In the genomic region with DNA sequence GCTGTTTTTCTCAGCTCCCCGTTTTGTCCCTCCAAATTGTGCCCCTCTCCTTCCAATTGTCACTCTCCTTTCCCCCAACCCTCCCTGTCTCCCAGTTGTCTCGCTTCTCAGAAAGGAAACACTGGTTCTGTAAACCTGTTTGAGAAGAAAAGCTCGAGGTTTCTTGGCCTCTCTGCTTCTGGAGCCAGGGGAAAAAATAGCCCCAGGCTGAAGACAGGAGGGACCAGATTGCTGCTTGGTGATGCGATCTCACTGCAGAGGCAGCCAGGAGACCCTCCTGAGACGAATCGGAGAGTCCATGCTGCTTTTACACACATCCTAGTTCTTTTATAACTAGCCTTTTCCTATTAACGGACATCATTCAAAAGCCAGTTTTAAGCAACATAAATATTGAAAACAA, we compare ENCODE assay signal across 31 cellular contexts. TPM values are rescaled to one million over a fixed set of nuclear protein-coding genes. Genes with fewer than 3 reads are reported as not detected.
A peak's percentile ranks its signal among the peaks of the same experiment; 100 is the strongest.
DNase-seq lines count a peak whose midpoint lies in the region; ATAC-seq, FAIRE-seq and TF ChIP-seq lines count a peak whose summit lies in the region.
"Had no signal": no experiment of that assay in that cellular context is flagged by ENCODE, and none has a peak within 500 bp of the region (broad histone marks: within the 10 kb centered on the region; RNA-seq: fewer than 3 reads in every experiment).

No MANE protein-coding gene starts in this region.

- no peak overlapping the region for H3K14ac ChIP-seq in H1 (ENCODE audit: insufficient read length)

- no peak for ATAC-seq in GM23338
- ATAC-seq: K562 had no signal

- H3K9me3 ChIP-seq in H1 (ENCODE audit: insufficient read depth in 2 of 2, low read depth in 1 of 2, low read length in 1 of 2): no peaks in the 10 kb centered on the region
- H3K9me3 ChIP-seq in breast epithelium: no peaks in the 10 kb centered on the region
- H3K9me3 ChIP-seq: BLaER1, SJSA1 had no signal

- TF ChIP-seq CTCF in GM23338 (conservative IDR thresholded peaks at IDR 0.05; ENCODE audit: low read depth in 2 of 2) (no peak), H1 (IDR thresholded peaks at IDR 0.05; ENCODE audit: control extremely low read depth in 1 of 3, insufficient read depth in 1 of 3, low read depth in 1 of 3, low read length in 3 of 3) (no peak), breast epithelium (IDR thresholded peaks at IDR 0.05) (no peak)

- H3K79me1 ChIP-seq in H1 (ENCODE audit: low read depth, low read length): no peaks in the 10 kb centered on the region
- no peaks in the 10 kb centered on the region for H3K79me1 ChIP-seq in mesendoderm (ENCODE audit: low read length)

- H3K27ac ChIP-seq in GM23338 (ENCODE audit: low read depth) (no peak overlapping the region), H1 (ENCODE audit: low read depth, low read length) (no peak overlapping the region), mesendoderm (ENCODE audit: low read depth, low read length) (no peak overlapping the region), breast epithelium (no peak overlapping the region)
- H3K27ac ChIP-seq: BLaER1, SJSA1 had no signal

- intact Hi-C loops in activated T-helper 1 cell treated with anti-CD3 and anti-CD28 coated beads, Interleukin-12 subunit alpha, Interleukin-12 subunit beta, Interleukin-2, Interleukin-4 antibody, amounts not matched to agents 30 ng/mL and 10 ng/mL and 1 ng/mL, durations not matched to agents 14 hours and 24 hours and 36 hours (cut with micrococcal nuclease): no loop called here
- intact Hi-C loops in breast epithelium (cut with DNase I; ENCODE audit: low total_unique reads): no loop called here

- H3K9ac ChIP-seq in H1 (replicated peaks in 1 of 4; ENCODE audit: extremely low read depth in 1 of 4, low read depth in 3 of 4, low read length in 3 of 4): no peak overlapping the region
- H3K9ac ChIP-seq in mesendoderm (ENCODE audit: low read length): no peak overlapping the region
- H3K9ac ChIP-seq: BLaER1 had no signal

- H3K23me2 ChIP-seq in H1 (ENCODE audit: low read depth, low read length): no peaks in the 10 kb centered on the region

- DNase-seq in GM23338 (ENCODE audit: low spot score) (no peak), H1 (ENCODE audit: low read depth in 1 of 2, low spot score in 2 of 2) (no peak), mesendoderm (peak; percentile 78), breast epithelium (ENCODE audit: low spot score in 2 of 2) (no peak), pons (ENCODE audit: low spot score) (no peak), HCEC 1CT (no peak)
- DNase-seq in activated T-helper 1 cell treated with anti-CD3 and anti-CD28 coated beads, Interleukin-12 subunit alpha, Interleukin-12 subunit beta, Interleukin-2, Interleukin-4 antibody, amounts not matched to agents 30 ng/mL and 10 ng/mL and 1 ng/mL, durations not matched to agents 14 hours and 24 hours and 36 hours (ENCODE audit: low spot score): no peak
- DNase-seq: CD4-positive, alpha-beta T cell; COR-L47; EL; GF-D8; HFFc6; Kasumi-1; MV-4-11; NCI-H1105; NCI-H1436 treated with DMSO at 0.1 percent for 48 hours; NCI-H187 treated with DMSO at 0.1 percent for 48 hours; NCI-H2171 treated with DMSO at 0.1 percent for 48 hours; NCI-H345; NCI-H524; NCI-H748 treated with DMSO at 0.1 percent for 48 hours; Right ventricle myocardium superior; RPMI8226 had no signal

- H3K27ac Mint-ChIP-seq in GM23338: no peak overlapping the region
- no peak overlapping the region for H3K27ac Mint-ChIP-seq in activated T-helper 1 cell treated with anti-CD3 and anti-CD28 coated beads, Interleukin-12 subunit alpha, Interleukin-12 subunit beta, Interleukin-2, Interleukin-4 antibody, amounts not matched to agents 30 ng/mL and 10 ng/mL and 1 ng/mL, durations not matched to agents 14 hours and 24 hours and 36 hours
- H3K27ac Mint-ChIP-seq: CD4-positive, alpha-beta T cell; HFFc6 had no signal

- no peaks in the 10 kb centered on the region for H3K9me2 ChIP-seq in GM23338 (ENCODE audit: insufficient read depth)

- H3K4ac ChIP-seq in H1 (replicated peaks; ENCODE audit: insufficient read length, low read depth, low read length) (no peak overlapping the region), mesendoderm (ENCODE audit: low read depth, low read length) (no peak overlapping the region)

- no peaks in the 10 kb centered on the region for H4K20me1 ChIP-seq in GM23338 (replicated peaks; ENCODE audit: insufficient read depth)
- H4K20me1 ChIP-seq in H1 (replicated peaks in 1 of 2; ENCODE audit: control insufficient read depth in 1 of 2, insufficient read depth in 2 of 2, low read length in 2 of 2): no peaks in the 10 kb centered on the region
- H4K20me1 ChIP-seq: BLaER1 had no signal

- no peak overlapping the region for H3K4me3 ChIP-seq in GM23338
- H3K4me3 ChIP-seq in H1 (ENCODE audit: extremely low read depth in 1 of 4, insufficient read depth in 2 of 4, low read depth in 3 of 4, low read length in 4 of 4): no peak overlapping the region
- H3K4me3 ChIP-seq in mesendoderm (ENCODE audit: low read length): no peak overlapping the region
- no peak overlapping the region for H3K4me3 ChIP-seq in breast epithelium
- H3K4me3 ChIP-seq: BLaER1, K562, SJSA1 had no signal

- H2BK15ac ChIP-seq in H1 (ENCODE audit: low read length) (no peak overlapping the region), mesendoderm (replicated peaks; ENCODE audit: low read depth) (no peak overlapping the region)

- no peak for FAIRE-seq in H1 (lab: Jason Lieb, UNC)
- FAIRE-seq: A204.1, GM12891, H54, K562 had no signal

- H3K4me2 ChIP-seq in GM23338 (no peak overlapping the region), H1 (ENCODE audit: insufficient read depth in 1 of 2, low read depth in 2 of 2, low read length in 2 of 2) (no peak overlapping the region), mesendoderm (ENCODE audit: low read length) (no peak overlapping the region)
- H3K4me2 ChIP-seq: BLaER1 had no signal

- no peak overlapping the region for H2BK12ac ChIP-seq in H1 (ENCODE audit: low read depth, low read length)

- TF ChIP-seq RAD21 in H1 (IDR thresholded peaks at IDR 0.05 in 1 of 2, conservative IDR thresholded peaks at IDR 0.05 in 1 of 2; ENCODE audit: low read depth in 2 of 2, low read length in 2 of 2): no peak

- H3K4me3 Mint-ChIP-seq in GM23338: no peak overlapping the region
- H3K4me3 Mint-ChIP-seq in activated T-helper 1 cell treated with anti-CD3 and anti-CD28 coated beads, Interleukin-12 subunit alpha, Interleukin-12 subunit beta, Interleukin-2, Interleukin-4 antibody, amounts not matched to agents 30 ng/mL and 10 ng/mL and 1 ng/mL, durations not matched to agents 14 hours and 24 hours and 36 hours: no peak overlapping the region
- H3K4me3 Mint-ChIP-seq: CD4-positive, alpha-beta T cell; HFFc6 had no signal

- H3K23ac ChIP-seq in H1 (ENCODE audit: insufficient read length) (no peak overlapping the region), mesendoderm (ENCODE audit: low read length) (no peak overlapping the region)

- no peak overlapping the region; the same call in 1 of the 2 replicates for H2BK5ac ChIP-seq in H1 (ENCODE audit: low read depth, low read length)
- H2BK5ac ChIP-seq in mesendoderm (ENCODE audit: low read length): no peak overlapping the region

- H3K4me1 ChIP-seq in GM23338 (ENCODE audit: insufficient read depth): no peaks in the 10 kb centered on the region
- H3K4me1 ChIP-seq in H1 (replicated peaks in 1 of 4; ENCODE audit: control insufficient read depth in 3 of 4, insufficient read depth in 4 of 4, low read length in 3 of 4): no peaks in the 10 kb centered on the region
- H3K4me1 ChIP-seq in mesendoderm (ENCODE audit: control insufficient read depth, low read depth, low read length): no peaks in the 10 kb centered on the region
- H3K4me1 ChIP-seq in breast epithelium: no peaks in the 10 kb centered on the region
- H3K4me1 ChIP-seq: BLaER1, SJSA1 had no signal

- TF ChIP-seq EP300 in H1 (IDR thresholded peaks at IDR 0.05; ENCODE audit: borderline replicate concordance in 1 of 2, low read depth in 2 of 2, low read length in 2 of 2): no peak

- H3K4me1 Mint-ChIP-seq in GM23338: peaks cover 6% of the 10 kb centered on the region; the same call in 1 of the 3 replicates
- H3K4me1 Mint-ChIP-seq in activated T-helper 1 cell treated with anti-CD3 and anti-CD28 coated beads, Interleukin-12 subunit alpha, Interleukin-12 subunit beta, Interleukin-2, Interleukin-4 antibody, amounts not matched to agents 30 ng/mL and 10 ng/mL and 1 ng/mL, durations not matched to agents 14 hours and 24 hours and 36 hours (ENCODE audit: low read depth): no peaks in the 10 kb centered on the region

- H3K9me3 Mint-ChIP-seq in GM23338: peaks cover 15% of the 10 kb centered on the region
- H3K9me3 Mint-ChIP-seq in activated T-helper 1 cell treated with anti-CD3 and anti-CD28 coated beads, Interleukin-12 subunit alpha, Interleukin-12 subunit beta, Interleukin-2, Interleukin-4 antibody, amounts not matched to agents 30 ng/mL and 10 ng/mL and 1 ng/mL, durations not matched to agents 14 hours and 24 hours and 36 hours: peaks cover 17% of the 10 kb centered on the region

- POLR2A ChIA-PET in H1 (lab: Charles Lee; ENCODE audit: partially characterized antibody): interaction anchor here (0.6 kb wide), 1 partner anchor 29 kb away, joined by 3 read pairs; no protein-coding TSS in a partner anchor

- H4K8ac ChIP-seq in H1 (ENCODE audit: extremely low read depth, insufficient read depth, low read length) (no peak overlapping the region), mesendoderm (ENCODE audit: low read depth, low read length) (no peak overlapping the region)

- H3K27me3 ChIP-seq in GM23338 (ENCODE audit: insufficient read depth): no peaks in the 10 kb centered on the region
- H3K27me3 ChIP-seq in H1 (replicated peaks in 1 of 4; ENCODE audit: control insufficient read depth in 3 of 4, extremely low read depth in 1 of 4, insufficient read depth in 3 of 4, low read length in 3 of 4): no peaks in the 10 kb centered on the region
- H3K27me3 ChIP-seq in mesendoderm (ENCODE audit: insufficient read depth, low read length, poor library complexity): no peaks in the 10 kb centered on the region
- H3K27me3 ChIP-seq in breast epithelium: no peaks in the 10 kb centered on the region
- H3K27me3 ChIP-seq: BLaER1, SJSA1 had no signal

- peaks cover 3% of the 10 kb centered on the region; the same call in 2 of the 3 replicates for H3K36me3 Mint-ChIP-seq in GM23338 (ENCODE audit: low read depth)
- no peaks in the 10 kb centered on the region for H3K36me3 Mint-ChIP-seq in activated T-helper 1 cell treated with anti-CD3 and anti-CD28 coated beads, Interleukin-12 subunit alpha, Interleukin-12 subunit beta, Interleukin-2, Interleukin-4 antibody, amounts not matched to agents 30 ng/mL and 10 ng/mL and 1 ng/mL, durations not matched to agents 14 hours and 24 hours and 36 hours (ENCODE audit: low read depth)

- CTCF ChIA-PET in H1 (lab: Charles Lee; ENCODE audit: partially characterized antibody): interaction anchor here (0.6 to 0.7 kb wide), 3 partner anchors 253 to 1794 kb away, joined by 3 to 5 read pairs (median 3); no protein-coding TSS in a partner anchor

- H3K36me3 ChIP-seq in GM23338 (ENCODE audit: insufficient read depth): no peaks in the 10 kb centered on the region
- H3K36me3 ChIP-seq in H1 (ENCODE audit: control insufficient read depth in 2 of 4, insufficient read depth in 4 of 4, low read length in 3 of 4): no peaks in the 10 kb centered on the region
- no peaks in the 10 kb centered on the region for H3K36me3 ChIP-seq in mesendoderm (ENCODE audit: control insufficient read depth, insufficient read depth, low read length)
- no peaks in the 10 kb centered on the region for H3K36me3 ChIP-seq in breast epithelium
- H3K36me3 ChIP-seq: BLaER1, SJSA1 had no signal

- no peak overlapping the region for H2AK5ac ChIP-seq in H1 (ENCODE audit: low read depth, low read length)
- H2AK5ac ChIP-seq in mesendoderm (ENCODE audit: low read length): no peak overlapping the region

- peaks cover 5% of the 10 kb centered on the region for H3K27me3 Mint-ChIP-seq in GM23338 (ENCODE audit: insufficient read depth, low read depth, poor library complexity)
- H3K27me3 Mint-ChIP-seq in activated T-helper 1 cell treated with anti-CD3 and anti-CD28 coated beads, Interleukin-12 subunit alpha, Interleukin-12 subunit beta, Interleukin-2, Interleukin-4 antibody, amounts not matched to agents 30 ng/mL and 10 ng/mL and 1 ng/mL, durations not matched to agents 14 hours and 24 hours and 36 hours (ENCODE audit: insufficient read depth): no peaks in the 10 kb centered on the region
- H3K27me3 Mint-ChIP-seq: CD4-positive, alpha-beta T cell had no signal

- no peaks in the 10 kb centered on the region for H3F3A ChIP-seq in GM23338 (replicated peaks; ENCODE audit: low read depth)

- H4K5ac ChIP-seq in H1 (ENCODE audit: insufficient read length, low read depth, low read length): no peak overlapping the region
- H4K5ac ChIP-seq in mesendoderm (ENCODE audit: low read length): no peak overlapping the region

- H3K79me2 ChIP-seq in GM23338 (replicated peaks; ENCODE audit: insufficient read depth): no peaks in the 10 kb centered on the region
- no peaks in the 10 kb centered on the region for H3K79me2 ChIP-seq in H1 (ENCODE audit: control insufficient read depth in 1 of 2, insufficient read depth in 2 of 2, low read length in 2 of 2)
- no peaks in the 10 kb centered on the region for H3K79me2 ChIP-seq in mesendoderm (ENCODE audit: control insufficient read depth, insufficient read depth, low read length)

- 85% methylated on average over 7 of the region's 7 CpGs; no CpG with 5 or more reads in 1 of the 2 experiments for WGBS in H1 (ENCODE audit: extremely low coverage in 1 of 2, insufficient coverage in 1 of 2, insufficient read length in 1 of 2, insufficient replicate concordance in 2 of 2, low coverage in 1 of 2, low lambda C conversion rate in 2 of 2, missing lambda C conversion rate in 1 of 2), 2 experiments
- WGBS in mesendoderm (ENCODE audit: extremely low coverage, insufficient coverage, low lambda C conversion rate): no CpG with 5 or more reads among the region's 7 CpGs

- TF ChIP-seq POLR2A in H1 (IDR thresholded peaks at IDR 0.05; ENCODE audit: control extremely low read depth in 1 of 2, low read depth in 2 of 2, low read length in 2 of 2) (no peak), breast epithelium (IDR thresholded peaks at IDR 0.05) (no peak)

- no peak overlapping the region for H4K91ac ChIP-seq in H1 (replicated peaks; ENCODE audit: insufficient read length, low read length)

- H3K18ac ChIP-seq in H1 (ENCODE audit: extremely low read depth, low read length): peak overlapping the region; percentile 32; the same call in 1 of the 2 replicates
- H3K18ac ChIP-seq in mesendoderm (ENCODE audit: low read length): no peak overlapping the region

- H3K56ac ChIP-seq in H1 (replicated peaks; ENCODE audit: insufficient read length, low read depth, low read length) (no peak overlapping the region), mesendoderm (ENCODE audit: low read length) (no peak overlapping the region)

- H2AFZ ChIP-seq in GM23338 (peak overlapping the region; percentile 91; the same call in 1 of the 2 replicates), H1 (ENCODE audit: low read length) (peak overlapping the region; percentile 50)

- no peak overlapping the region for H2BK120ac ChIP-seq in H1 (replicated peaks; ENCODE audit: low read depth, low read length)
- no peak overlapping the region for H2BK120ac ChIP-seq in mesendoderm (ENCODE audit: low read depth, low read length)

- no peak overlapping the region for H2BK20ac ChIP-seq in H1 (ENCODE audit: low read length)

RNA-seq across cellular contexts. Expression of gene TRIML1, which starts 21.2 kb away (rescaled TPM):
- total RNA-seq in GM23338 (2014; rRNA removed; shearing (Covaris generic)): not detected in 2 replicates
- not detected in 2 replicates for polyA plus RNA-seq in GM23338 (2016; fragmentation: Nextera tagmentation; extraction: Ambion mirVana)
- total RNA-seq in H1 (2021; fragmentation: NEBNext Ultra II Directional; extraction: Animal tissue kit (Norgen Biotek cat#: 25700)): not detected in 2 replicates
- not detected in 2 replicates for polyA plus RNA-seq in H1 (2011; rRNA removed)
- not detected for polyA plus RNA-seq in H1 (2011; cell fraction: cytosol; rRNA removed)
- polyA plus RNA-seq in H1 (2011; cell fraction: nucleus; rRNA removed): not detected
- not detected in 4 replicates for polyA plus RNA-seq in H1 (2012, experiment 1 of 2)
- polyA plus RNA-seq in H1 (2012, experiment 2 of 2): not detected
- 0.04 TPM for polyA plus RNA-seq in H1 (2013, experiment 1 of 2)
- not detected for polyA plus RNA-seq in H1 (2013, experiment 2 of 2)
- not detected in 2 replicates for polyA minus RNA-seq in H1 (2011; rRNA and poly(A)+ RNA removed)
- not detected for polyA minus RNA-seq in H1 (2011; cell fraction: cytosol; rRNA and poly(A)+ RNA removed)
- not detected for polyA minus RNA-seq in H1 (2011; cell fraction: nucleus; rRNA and poly(A)+ RNA removed)
- polyA plus RNA-seq in mesendoderm (2013, experiment 1 of 2): not detected
- polyA plus RNA-seq in mesendoderm (2013, experiment 2 of 2): not detected
- total RNA-seq in activated T-helper 1 cell treated with anti-CD3 and anti-CD28 coated beads, Interleukin-12 subunit alpha, Interleukin-12 subunit beta, Interleukin-2, Interleukin-4 antibody, amounts not matched to agents 30 ng/mL and 10 ng/mL and 1 ng/mL, durations not matched to agents 14 hours and 24 hours and 36 hours: not detected in 2 replicates
- not detected for total RNA-seq in breast epithelium
- total RNA-seq: CD4-positive, alpha-beta T cell; HFFc6; K562; MCF 10A; Right ventricle myocardium superior; SJSA1 had no signal
- polyA plus RNA-seq: AG04450 had no signal

RNA-seq across cellular contexts. Expression of gene TRIML2, which starts 51.0 kb away (rescaled TPM):
- 46.8 and 57.8 TPM in 2 replicates for total RNA-seq in GM23338 (2014; rRNA removed; shearing (Covaris generic))
- polyA plus RNA-seq in GM23338 (2016; fragmentation: Nextera tagmentation; extraction: Ambion mirVana): 77.9 and 79.2 TPM in 2 replicates
- 59.2 and 62.8 TPM in 2 replicates for total RNA-seq in H1 (2021; fragmentation: NEBNext Ultra II Directional; extraction: Animal tissue kit (Norgen Biotek cat#: 25700))
- polyA plus RNA-seq in H1 (2011; rRNA removed): 25.6 and 28.1 TPM in 2 replicates
- polyA plus RNA-seq in H1 (2011; cell fraction: cytosol; rRNA removed): 49.5 TPM
- 53.0 TPM for polyA plus RNA-seq in H1 (2011; cell fraction: nucleus; rRNA removed)
- 52.0 to 73.5 TPM (median 58.8 TPM) in 4 replicates for polyA plus RNA-seq in H1 (2012, experiment 1 of 2)
- 23.3 TPM for polyA plus RNA-seq in H1 (2012, experiment 2 of 2)
- 197 TPM for polyA plus RNA-seq in H1 (2013, experiment 1 of 2)
- polyA plus RNA-seq in H1 (2013, experiment 2 of 2): 181 TPM
- polyA minus RNA-seq in H1 (2011; rRNA and poly(A)+ RNA removed): 22.7 and 24.1 TPM in 2 replicates
- 18.0 TPM for polyA minus RNA-seq in H1 (2011; cell fraction: cytosol; rRNA and poly(A)+ RNA removed)
- 29.6 TPM for polyA minus RNA-seq in H1 (2011; cell fraction: nucleus; rRNA and poly(A)+ RNA removed)
- polyA plus RNA-seq in mesendoderm (2013, experiment 1 of 2): 50.3 TPM
- polyA plus RNA-seq in mesendoderm (2013, experiment 2 of 2): 51.9 TPM
- not detected in 2 replicates for total RNA-seq in activated T-helper 1 cell treated with anti-CD3 and anti-CD28 coated beads, Interleukin-12 subunit alpha, Interleukin-12 subunit beta, Interleukin-2, Interleukin-4 antibody, amounts not matched to agents 30 ng/mL and 10 ng/mL and 1 ng/mL, durations not matched to agents 14 hours and 24 hours and 36 hours
- total RNA-seq in breast epithelium: not detected
- total RNA-seq: CD4-positive, alpha-beta T cell; K562; Right ventricle myocardium superior; SJSA1 had no signal

Comparison
In these comparisons a context has a peak if more than half of its experiments do, and no peak if none do; other contexts are left out.
1. RNA of gene TRIML2, which starts 51.0 kb away (total RNA-seq): 59.2 to 62.8 TPM in H1 and 46.8 to 57.8 TPM in GM23338; not detected in activated T-helper 1 cell treated with anti-CD3 and anti-CD28 coated beads, Interleukin-12 subunit alpha, Interleukin-12 subunit beta, Interleukin-2, Interleukin-4 antibody, amounts not matched to agents 30 ng/mL and 10 ng/mL and 1 ng/mL, durations not matched to agents 14 hours and 24 hours and 36 hours and not detected in breast epithelium; every median in the first group is over 10 times any median in the second.